ENCODE assay signal across 17 cellular contexts in the genomic region with DNA sequence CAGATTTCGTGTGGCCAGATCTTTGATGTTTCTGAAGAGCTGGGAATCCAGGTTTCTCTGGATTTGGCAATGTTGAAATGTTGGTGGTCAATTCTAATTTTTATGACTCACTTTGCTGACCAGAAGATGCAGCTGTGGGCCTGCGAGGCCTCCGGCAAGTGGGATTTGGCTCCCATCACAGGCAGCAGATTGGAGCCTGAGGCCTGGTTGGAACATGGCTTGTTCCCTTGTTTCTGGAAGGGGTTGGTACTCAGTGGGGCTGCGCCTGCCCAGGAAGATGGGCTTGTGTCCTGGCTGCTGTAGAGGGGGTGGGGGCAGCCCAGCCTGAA. TPM values are rescaled to one million over a fixed set of nuclear protein-coding genes. Genes with fewer than 3 reads are reported as not detected.
DNase-seq lines count a peak whose midpoint lies in the region; ATAC-seq and TF ChIP-seq lines count a peak whose summit lies in the region.
"Had no signal": no experiment of that assay in that cellular context is flagged by ENCODE, and none has a peak within 500 bp of the region (broad histone marks: within the 10 kb centered on the region; RNA-seq: fewer than 3 reads in every experiment).

No MANE protein-coding gene starts in this region.

- H2AFZ ChIP-seq in IMR-90 (replicated peaks; ENCODE audit: low read length, poor library complexity) (peak overlapping the region; percentile 51), neural progenitor cell (replicated peaks) (no peak overlapping the region), hepatocyte (no peak overlapping the region)

- BruUV-seq in IMR-90 (replicated peaks; lab: Mats Ljungman, UMichigan) = no TSS peak

- H3K4me2 ChIP-seq in IMR-90 (ENCODE audit: low read depth, low read length) (no peak overlapping the region), neural progenitor cell (no peak overlapping the region), hepatocyte (no peak overlapping the region)
- H3K4me2 ChIP-seq: KMS-11 had no signal

- H2AK5ac ChIP-seq in IMR-90 (ENCODE audit: low read depth, low read length) = no peak overlapping the region

- H3K9me3 ChIP-seq in IMR-90 (ENCODE audit: control insufficient read depth, insufficient read depth, low read length) (no peaks in the 10 kb centered on the region; the same call in 1 of the 2 replicates), neural progenitor cell (ENCODE audit: low read depth) (no peaks in the 10 kb centered on the region), hepatocyte (ENCODE audit: low read depth) (no peaks in the 10 kb centered on the region), tibial artery (peaks cover 0 to 11% (median 9%) of the 10 kb centered on the region in 3 donors)

- H3K4ac ChIP-seq in IMR-90 (ENCODE audit: low read depth, low read length) = no peak overlapping the region

- peak; percentile 65 for ATAC-seq in IMR-90 (ENCODE audit: low read depth)
- ATAC-seq in HG03354 (IDR thresholded peaks at IDR 0.05; ENCODE audit: poor library complexity, severe bottlenecking, unreplicated experiment) = no peak
- ATAC-seq: activated CD4-positive, CD25-positive, alpha-beta regulatory T cell treated with anti-CD3 and anti-CD28 coated beads, Interleukin-2, amount 50 U/mL, for 24 hours; upper lobe of right lung had no signal

- intact Hi-C loops in IMR-90 (cut with micrococcal nuclease) (no loop called here), tibial artery (cut with DNase I; ENCODE audit: low total_unique reads) (no loop called here)

- H3K23ac ChIP-seq in IMR-90 (ENCODE audit: low read depth, low read length) = no peak overlapping the region

- CTCF ChIA-PET in IMR-90 (lab: Yijun Ruan, JAX) = no interaction called here

- H4K5ac ChIP-seq in IMR-90 (ENCODE audit: low read depth, low read length) = no peak overlapping the region

- dilution Hi-C loops in IMR-90 (cut with HindIII; ENCODE audit: low sequenced_read_pairs, unreplicated experiment) = no loop called here

- no peak for TF ChIP-seq CTCF in IMR-90 (conservative IDR thresholded peaks at IDR 0.05; ENCODE audit: low read depth, low read length)
- TF ChIP-seq CTCF in neural progenitor cell (IDR thresholded peaks at IDR 0.05) = no peak
- TF ChIP-seq CTCF in hepatocyte (IDR thresholded peaks at IDR 0.05; ENCODE audit: poor library complexity) = no peak
- no peak for TF ChIP-seq CTCF in tibial artery (IDR thresholded peaks at IDR 0.05)

- H2BK120ac ChIP-seq in IMR-90 (ENCODE audit: low read depth, low read length) = no peak overlapping the region

- no peak overlapping the region for H3K4me3 ChIP-seq in IMR-90 (ENCODE audit: insufficient read depth, low read depth, low read length)
- no peak overlapping the region for H3K4me3 ChIP-seq in neural progenitor cell
- no peak overlapping the region for H3K4me3 ChIP-seq in hepatocyte
- H3K4me3 ChIP-seq in tibial artery = no peak overlapping the region
- H3K4me3 ChIP-seq: cardiac muscle cell, upper lobe of right lung had no signal

- no peaks in the 10 kb centered on the region for H3K9me2 ChIP-seq in hepatocyte (replicated peaks; ENCODE audit: insufficient read depth)

- TF ChIP-seq POLR2A in IMR-90 (IDR thresholded peaks at IDR 0.05; ENCODE audit: low read depth, low read length) = no peak

- H3K4me3 Mint-ChIP-seq in neural progenitor cell = peak overlapping the region; percentile 46
- H3K4me3 Mint-ChIP-seq: nephron; T-helper 2 cell treated with Interferon-gamma antibody and Interleukin-4, amounts not matched to agents 5 μg/mL and 100 μg/mL, for 36 hours had no signal

- H3K79me1 ChIP-seq in IMR-90 (ENCODE audit: low read depth in 1 of 2, low read length in 2 of 2) = peaks cover 3 to 6% of the 10 kb centered on the region in 2 experiments; a peak in 3 of 4 replicates

- no peak overlapping the region for H3K14ac ChIP-seq in IMR-90 (replicated peaks; ENCODE audit: low read depth, low read length)

- H3K9me3 Mint-ChIP-seq in neural progenitor cell = peaks cover 6% of the 10 kb centered on the region

- no peak overlapping the region for H2AK9ac ChIP-seq in IMR-90 (replicated peaks; ENCODE audit: low read depth, low read length, poor library complexity)

- no peaks in the 10 kb centered on the region for H3F3A ChIP-seq in neural progenitor cell (ENCODE audit: low read depth)

- no peak for TF ChIP-seq RAD21 in IMR-90 (IDR thresholded peaks at IDR 0.05; ENCODE audit: low read length)

- H3K27ac ChIP-seq in IMR-90 (ENCODE audit: insufficient read depth, low read length) = no peak overlapping the region
- H3K27ac ChIP-seq in cingulate gyrus (ENCODE audit: low read depth, low read length) = peak overlapping the region; percentile 79
- no peak overlapping the region for H3K27ac ChIP-seq in neural progenitor cell
- H3K27ac ChIP-seq in hepatocyte = no peak overlapping the region
- no peak overlapping the region for H3K27ac ChIP-seq in tibial artery
- H3K27ac ChIP-seq: cardiac muscle cell, KMS-11, upper lobe of right lung had no signal

- H2BK15ac ChIP-seq in IMR-90 (ENCODE audit: low read depth, low read length) = no peak overlapping the region

- no peak overlapping the region for H4K91ac ChIP-seq in IMR-90 (ENCODE audit: insufficient read depth, low read depth, low read length)

- H3K27ac Mint-ChIP-seq in neural progenitor cell = no peak overlapping the region
- H3K27ac Mint-ChIP-seq: T-helper 2 cell treated with Interferon-gamma antibody and Interleukin-4, amounts not matched to agents 5 μg/mL and 100 μg/mL, for 36 hours had no signal

- H3K9ac ChIP-seq in IMR-90 (ENCODE audit: low read depth, low read length) (no peak overlapping the region), neural progenitor cell (no peak overlapping the region)
- H3K9ac ChIP-seq: KMS-11 had no signal

- H3K18ac ChIP-seq in IMR-90 (ENCODE audit: low read depth, low read length) = no peak overlapping the region

- peaks cover 12% of the 10 kb centered on the region for H3K36me3 Mint-ChIP-seq in neural progenitor cell

- WGBS in IMR-90 (ENCODE audit: extremely low coverage in 2 of 2, insufficient read length in 1 of 2), 2 experiments = 25% methylated on average over 2 of the region's 4 CpGs; no CpG with 5 or more reads in 1 of the 2 experiments
- WGBS in hepatocyte (ENCODE audit: low lambda C conversion rate, missing lambda C conversion rate) = 92% methylated on average over 4 of the region's 4 CpGs

- H3K56ac ChIP-seq in IMR-90 (ENCODE audit: extremely low read depth, insufficient read depth, low read length) = no peak overlapping the region

- no peak overlapping the region for H2BK20ac ChIP-seq in IMR-90 (ENCODE audit: low read depth, low read length)

- H4K20me1 ChIP-seq in IMR-90 (ENCODE audit: insufficient read depth, low read length) = peaks cover 13% of the 10 kb centered on the region
- H4K20me1 ChIP-seq in neural progenitor cell (ENCODE audit: low read depth) = peaks cover 28% of the 10 kb centered on the region
- H4K20me1 ChIP-seq in hepatocyte (ENCODE audit: insufficient read depth, poor library complexity, severe bottlenecking) = peaks cover 23% of the 10 kb centered on the region

- H3K27me3 Mint-ChIP-seq in neural progenitor cell (ENCODE audit: insufficient read depth, low read depth) = peaks cover 6% of the 10 kb centered on the region

- 0 out of 2 replicates have a peak, but pooled peaks cover under 1% of the 10 kb centered on the region for H3K9me1 ChIP-seq in IMR-90 (ENCODE audit: insufficient read depth, low read length)

- peaks cover 6% of the 10 kb centered on the region for H3K4me1 Mint-ChIP-seq in neural progenitor cell

- DNase-seq in AG08396 (ENCODE audit: low spot score) (peak; percentile 61), IMR-90 (peak; percentile 75), neural progenitor cell (ENCODE audit: low spot score) (no peak), UCSD-AML1 (lab: John Stamatoyannopoulos, UW; ENCODE audit: unreplicated experiment) (no peak), hepatocyte (ENCODE audit: low spot score) (no peak), tibial artery (no peak)
- DNase-seq: NCI-H1105 treated with DMSO at 0.1 percent for 48 hours, NCI-H2227 treated with DMSO at 0.1 percent for 48 hours, SIG-M5, upper lobe of right lung had no signal

- no peak overlapping the region for H2BK5ac ChIP-seq in IMR-90 (ENCODE audit: low read depth, low read length, poor library complexity, severe bottlenecking)

- H3K27me3 ChIP-seq in IMR-90 (ENCODE audit: control insufficient read depth, insufficient read depth, low read length) (no peaks in the 10 kb centered on the region), neural progenitor cell (no peaks in the 10 kb centered on the region), hepatocyte (no peaks in the 10 kb centered on the region), tibial artery (no peaks in the 10 kb centered on the region)
- H3K27me3 ChIP-seq: upper lobe of right lung had no signal

- peaks cover 2% of the 10 kb centered on the region; the same call in 1 of the 2 replicates for H3K4me1 ChIP-seq in IMR-90 (ENCODE audit: control insufficient read depth, insufficient read depth, low read length)
- no peaks in the 10 kb centered on the region for H3K4me1 ChIP-seq in neural progenitor cell
- peaks cover 8% of the 10 kb centered on the region for H3K4me1 ChIP-seq in hepatocyte (ENCODE audit: insufficient read depth)
- peaks cover 0 to 5% (median 0%) of the 10 kb centered on the region in 4 donors for H3K4me1 ChIP-seq in tibial artery
- H3K4me1 ChIP-seq: upper lobe of right lung had no signal

- no peaks in the 10 kb centered on the region for H3K79me2 ChIP-seq in neural progenitor cell (ENCODE audit: low read depth)
- peaks cover 11% of the 10 kb centered on the region for H3K79me2 ChIP-seq in hepatocyte

- H4K8ac ChIP-seq in IMR-90 (ENCODE audit: low read depth in 2 of 2, low read length in 2 of 2) = no peak overlapping the region

- H3K36me3 ChIP-seq in IMR-90 (ENCODE audit: control insufficient read depth, insufficient read depth, low read length) (peaks cover 6% of the 10 kb centered on the region), neural progenitor cell (no peaks in the 10 kb centered on the region), hepatocyte (replicated peaks; ENCODE audit: insufficient read depth, low read depth) (no peaks in the 10 kb centered on the region), tibial artery (peaks cover 13 to 69% (median 59%) of the 10 kb centered on the region in 3 donors)
- H3K36me3 ChIP-seq: cardiac muscle cell had no signal

- in situ Hi-C loops in IMR-90 (cut with MboI; ENCODE audit: low sequenced_read_pairs) = no loop called here

- POLR2A ChIA-PET in IMR-90 (lab: Charles Lee; ENCODE audit: unreplicated experiment) = no interaction called here

TF ChIP-seq in IMR-90, 13 proteins besides CTCF, POLR2A, EP300 and RAD21:
- peak; percentile 62; the same call in 1 of the 2 replicates for TF ChIP-seq CEBPB (IDR thresholded peaks at IDR 0.05; ENCODE audit: low read depth, low read length)
- peak; percentile 46 for TF ChIP-seq FOS (IDR thresholded peaks at IDR 0.05; ENCODE audit: low read depth, low read length)
- TF ChIP-seq RCOR1 (IDR thresholded peaks at IDR 0.05; ENCODE audit: insufficient replicate concordance, low read length) = no peak

RNA-seq across cellular contexts. Expression of a gene that starts 23.1 kb away (rescaled TPM):
- total RNA-seq in IMR-90 (2012; rRNA removed) = 0.36 and 0.83 TPM in 2 replicates
- polyA plus RNA-seq in IMR-90 (2012; rRNA removed) = 10.8 and 12.9 TPM in 2 replicates
- polyA plus RNA-seq in IMR-90 (2012; cell fraction: cytosol; rRNA removed) = 9.9 and 14.5 TPM in 2 replicates
- polyA plus RNA-seq in IMR-90 (2012; cell fraction: nucleus; rRNA removed; ENCODE audit: low replicate concordance) = 30.2 and 71.7 TPM in 2 replicates
- total RNA-seq in neural progenitor cell (ENCODE audit: low replicate concordance) = 7.4 and 30.6 TPM in 2 replicates
- 5.8 and 18.5 TPM in 2 replicates for total RNA-seq in hepatocyte
- 61.1 and 69.1 TPM in 2 replicates for polyA plus RNA-seq in hepatocyte

Comparison
In these comparisons a context has a peak if more than half of its experiments do, and no peak if none do; other contexts are left out.
1. DNase-seq: peak in AG08396 (single experiment) and IMR-90 (single experiment); none in neural progenitor cell (single experiment), UCSD-AML1 (single experiment), hepatocyte (single experiment) and tibial artery (0 of 2).